8 cellular contexts compared by ENCODE assay signal in genomic region chr11:66344550-66345315, GRCh38. TPM values are rescaled to one million over a fixed set of nuclear protein-coding genes. Genes with fewer than 3 reads are reported as not detected.
DNase-seq lines count a peak whose midpoint lies in the region; ATAC-seq and TF ChIP-seq lines count a peak whose summit lies in the region.

BRMS1 (minus strand) TSS chr11:66345104; CDS start chr11:66342234, 2,870 bp downstream.

- H3K27me3 ChIP-seq in kidney epithelial cell (ENCODE audit: control insufficient read depth, insufficient read depth, low read length): no peaks in the 10 kb centered on the region

- TF ChIP-seq POLR2A in GM19099 (IDR thresholded peaks at IDR 0.05; ENCODE audit: extremely low read depth, insufficient read length, low read depth): peak; percentile 95

- peak; percentile 73 for ATAC-seq in HG03432 (IDR thresholded peaks at IDR 0.05; ENCODE audit: unreplicated experiment)

- peak within 1 kb of the TSS; percentile 88 for H3K4me3 ChIP-seq in kidney epithelial cell (ENCODE audit: low read depth, low read length)

- DNase-seq in AG20443 (ENCODE audit: low spot score) (peak; percentile 95), NCI-H510A treated with DMSO at 0.1 percent for 48 hours (lab: John Stamatoyannopoulos, UW) (peak; percentile 86), cerebellum (ENCODE audit: low spot score) (peak; percentile 93), kidney epithelial cell (ENCODE audit: low read depth) (peak; percentile 91)
- DNase-seq in activated CD4-positive, alpha-beta T cell treated with anti-CD3 and anti-CD28 coated beads for 24 hours (ENCODE audit: low read depth in 2 of 2): peak; percentile 86 to 97
- peak; percentile 99 for DNase-seq in stimulated activated CD4-positive, alpha-beta T cell treated with anti-CD3 and anti-CD28 coated beads, Interleukin-15, amount 100 ng/mL, for 24 hours

- peaks cover 3% of the 10 kb centered on the region for H3K36me3 ChIP-seq in kidney epithelial cell (ENCODE audit: control insufficient read depth, insufficient read depth, low read length)

- TF ChIP-seq CTCF in kidney epithelial cell (IDR thresholded peaks at IDR 0.05; ENCODE audit: insufficient read depth, low read length, poor library complexity, severe bottlenecking): no peak

RNA-seq across cellular contexts. Expression of gene BRMS1, which starts in this region (rescaled TPM):
- total RNA-seq in cerebellum: 10.3 TPM
- total RNA-seq in kidney epithelial cell: 84.9 and 86.5 TPM in 2 replicates

Comparison
In these comparisons a context has a peak if more than half of its experiments do, and no peak if none do; other contexts are left out.
1. Peak in every context shown above with its lines: DNase-seq, ATAC-seq and H3K4me3 ChIP-seq.